In the genomic region with DNA sequence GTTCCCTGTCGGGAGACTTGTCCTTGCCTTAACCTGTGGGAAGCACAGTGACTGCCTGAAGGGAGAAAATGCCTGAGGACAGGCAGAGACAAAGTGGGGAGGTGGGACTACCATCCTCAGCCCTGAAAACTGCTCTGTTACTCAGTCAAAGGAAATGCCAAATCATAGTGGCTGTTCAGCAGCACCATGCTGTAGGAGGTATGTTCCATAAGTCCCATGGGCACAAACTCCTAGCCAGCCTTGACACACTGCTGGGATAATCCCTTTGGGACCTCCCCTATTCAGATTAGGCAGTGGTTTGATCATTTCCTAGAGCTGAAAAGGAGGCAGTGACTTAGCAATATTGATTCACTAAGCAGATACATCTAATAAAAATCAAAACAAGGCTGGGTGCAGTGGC, we compare ENCODE assay signal across 22 cellular contexts.
"Had no signal": no experiment of that assay in that cellular context is flagged by ENCODE, and none has a peak within 500 bp of the region (broad histone marks: within the 10 kb centered on the region; RNA-seq: fewer than 3 reads in every experiment).

No MANE protein-coding gene starts in this region.

- H3K4me3 ChIP-seq: colonic mucosa, hepatocyte, neural progenitor cell, pancreas, stomach, thoracic aorta, transverse colon had no signal

- H3K27ac Mint-ChIP-seq: natural killer cell, neural progenitor cell, progenitor cell of endocrine pancreas had no signal

- H3K27ac ChIP-seq: colonic mucosa, hepatocyte, neural progenitor cell, pancreas, stomach, thoracic aorta, transverse colon had no signal

- H3K27me3 Mint-ChIP-seq: progenitor cell of endocrine pancreas had no signal

- DNase-seq: colonic mucosa; dermis blood vessel endothelial cell; effector CD4-positive, alpha-beta T cell; foreskin melanocyte; head of caudate nucleus; kidney glomerular epithelial cell; mammary epithelial cell; natural killer cell; occipital lobe; pancreas; right cardiac atrium; small intestine; stimulated activated CD4-positive, alpha-beta T cell treated with anti-CD3 and anti-CD28 coated beads, Interleukin-4, amount 100 ng/mL, for 24 hours; stimulated activated naive CD4-positive, alpha-beta T cell; stomach; substantia nigra; transverse colon had no signal

- H2AFZ ChIP-seq: hepatocyte, neural progenitor cell had no signal

- H3K9me3 ChIP-seq: colonic mucosa, pancreas had no signal

- H3K4me3 Mint-ChIP-seq: natural killer cell, neural progenitor cell had no signal

- H3K4me2 ChIP-seq: hepatocyte, neural progenitor cell had no signal

- FAIRE-seq: pancreas, small intestine had no signal

- H3K4me1 Mint-ChIP-seq: neural progenitor cell had no signal

- H3K4me1 ChIP-seq: colonic mucosa, neural progenitor cell, pancreas, stomach, transverse colon had no signal

- H3K27me3 ChIP-seq: colonic mucosa, hepatocyte, neural progenitor cell, pancreas, stomach, transverse colon had no signal

- H3K36me3 ChIP-seq: colonic mucosa, neural progenitor cell, pancreas, thoracic aorta, transverse colon had no signal

- H3K9ac ChIP-seq: neural progenitor cell had no signal

- ATAC-seq: left lobe of liver, natural killer cell, pancreas, right cardiac atrium had no signal
